Comparison of ENCODE assay signal across 1 cellular context in genomic region chr19:55913643-55914268, GRCh38.
A peak's percentile ranks its signal among the peaks of the same experiment; 100 is the strongest.
TF ChIP-seq lines count a peak whose summit lies in the region.

No MANE protein-coding gene starts in this region.

TF ChIP-seq in K562, 482 proteins besides CTCF, POLR2A, EP300 and RAD21:
- TF ChIP-seq SMC3 (conservative IDR thresholded peaks at IDR 0.05; ENCODE audit: insufficient read depth, low read depth, low read length) (0 out of 2 replicates have a peak, but pooled peaks have one; percentile 38), MTA1 (IDR thresholded peaks at IDR 0.05; ENCODE audit: borderline replicate concordance) (no peak), NCOA2 (IDR thresholded peaks at IDR 0.05; ENCODE audit: partially characterized antibody in 2 of 2) (no peak)
